In the genomic region with DNA sequence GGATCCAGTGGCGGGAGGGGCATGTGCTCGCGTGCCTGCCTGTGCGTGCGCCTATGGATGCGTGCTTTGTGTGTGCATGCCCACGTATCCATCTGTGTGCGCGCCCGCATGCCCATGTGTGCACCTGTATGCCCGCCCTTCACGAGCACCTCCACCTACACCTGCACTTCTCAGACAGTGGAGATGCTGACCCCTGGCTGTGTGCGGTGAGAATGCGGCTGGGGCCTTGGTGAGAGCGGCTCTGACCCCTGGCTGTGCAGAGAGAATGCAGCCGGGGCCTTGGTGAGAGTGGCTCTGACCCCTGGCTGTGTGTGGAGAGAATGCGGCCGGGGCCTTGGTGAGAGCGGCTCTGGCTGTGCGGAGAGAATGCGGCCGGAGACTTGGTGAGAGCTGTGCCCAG, we compare ENCODE assay signal across 14 cellular contexts. TPM values are rescaled to one million over a fixed set of nuclear protein-coding genes. Genes with fewer than 3 reads are reported as not detected.
DNase-seq lines count a peak whose midpoint lies in the region; ATAC-seq and TF ChIP-seq lines count a peak whose summit lies in the region.
"Had no signal": no experiment of that assay in that cellular context is flagged by ENCODE, and none has a peak within 500 bp of the region (broad histone marks: within the 10 kb centered on the region; RNA-seq: fewer than 3 reads in every experiment).

No MANE protein-coding gene starts in this region.

- H3K36me3 ChIP-seq in NT2/D1 (ENCODE audit: insufficient read depth, insufficient read length, low read length), result peaks cover 63% of the 10 kb centered on the region
- peaks cover 0 to 9% of the 10 kb centered on the region in 2 donors for H3K36me3 ChIP-seq in adrenal gland (replicated peaks in 1 of 2)

- peak overlapping the region; percentile 51 for H3K27ac Mint-ChIP-seq in activated naive CD8-positive, alpha-beta T cell treated with anti-CD3 and anti-CD28 coated beads, Interleukin-2, amount 10 ng/mL, durations not matched to agents 7 days and 5 days
- no peak overlapping the region for H3K27ac Mint-ChIP-seq in activated naive CD8-positive, alpha-beta T cell treated with anti-CD3 and anti-CD28 coated beads, Interleukin-2, amount 50 U/mL, for 24 hours
- H3K27ac Mint-ChIP-seq in type B pancreatic cell, result no peak overlapping the region
- H3K27ac Mint-ChIP-seq: stimulated activated memory B cell treated with anti-CD40 and anti-IgM and Interleukin-4, amounts not matched to agents 10 μg/mL and 1 μg/mL and 100 μg/mL, for 72 hours had no signal

- TF ChIP-seq CTCF in fibroblast of villous mesenchyme (IDR thresholded peaks at IDR 0.05; ENCODE audit: insufficient read depth, low read depth, low read length) (peak; percentile 13), type B pancreatic cell (conservative IDR thresholded peaks at IDR 0.05) (peak; percentile 59), adrenal gland (IDR thresholded peaks at IDR 0.05) (no peak)

- H3K27ac ChIP-seq in adrenal gland, result no peak overlapping the region
- H3K27ac ChIP-seq: HL-60, neutrophil, Peyer's patch had no signal

- H3K27me3 Mint-ChIP-seq in activated naive CD8-positive, alpha-beta T cell treated with anti-CD3 and anti-CD28 coated beads, Interleukin-2, amount 10 ng/mL, durations not matched to agents 7 days and 5 days, result no peaks in the 10 kb centered on the region
- no peaks in the 10 kb centered on the region for H3K27me3 Mint-ChIP-seq in activated naive CD8-positive, alpha-beta T cell treated with anti-CD3 and anti-CD28 coated beads, Interleukin-2, amount 50 U/mL, for 24 hours
- H3K27me3 Mint-ChIP-seq in type B pancreatic cell, result no peaks in the 10 kb centered on the region
- H3K27me3 Mint-ChIP-seq: stimulated activated memory B cell treated with anti-CD40 and anti-IgM and Interleukin-4, amounts not matched to agents 10 μg/mL and 1 μg/mL and 100 μg/mL, for 72 hours had no signal

- POLR2A ChIA-PET in activated naive CD8-positive, alpha-beta T cell treated with anti-CD3 and anti-CD28 coated beads, Interleukin-2, amount 10 ng/mL, durations not matched to agents 7 days and 5 days (lab: Charles Lee), result no interaction called here

- WGBS in adrenal gland, 4 donors, result 70 to 94% (median 93%) methylated on average over 8 to 22 of the region's 22 CpGs

- H3K4me1 ChIP-seq in NT2/D1 (ENCODE audit: insufficient read depth, insufficient read length) (peaks cover 21% of the 10 kb centered on the region), adrenal gland (replicated peaks in 1 of 2) (no peaks in the 10 kb centered on the region)
- H3K4me1 ChIP-seq: Peyer's patch had no signal

- DNase-seq in activated naive CD8-positive, alpha-beta T cell treated with anti-CD3 and anti-CD28 coated beads, Interleukin-2, amount 10 ng/mL, durations not matched to agents 7 days and 5 days, result no peak
- DNase-seq in activated naive CD8-positive, alpha-beta T cell treated with anti-CD3 and anti-CD28 coated beads, Interleukin-2, amount 50 U/mL, for 24 hours, result no peak
- peak; percentile 50 for DNase-seq in NT2/D1 (ENCODE audit: low read depth, low spot score)
- DNase-seq in fibroblast of villous mesenchyme (ENCODE audit: low read depth), result no peak
- no peak for DNase-seq in type B pancreatic cell (ENCODE audit: extremely low spot score, unreplicated experiment)
- no peak for DNase-seq in adrenal gland
- DNase-seq: activated T-cell treated with anti-CD3 and anti-CD28 coated beads, Interleukin-2, amount 50 U/mL, for 1 hour; NCI-H187 treated with DMSO at 0.1 percent for 48 hours; Peyer's patch had no signal

- H3K9me3 ChIP-seq in NT2/D1 (ENCODE audit: insufficient read depth, low read length), result no peaks in the 10 kb centered on the region
- H3K9me3 ChIP-seq in adrenal gland (replicated peaks in 1 of 3), result no peaks in the 10 kb centered on the region
- H3K9me3 ChIP-seq: neutrophil, Peyer's patch had no signal

- ATAC-seq in activated naive CD8-positive, alpha-beta T cell treated with anti-CD3 and anti-CD28 coated beads, Interleukin-2, amount 10 ng/mL, durations not matched to agents 7 days and 5 days (ENCODE audit: low read depth), result no peak
- no peak for ATAC-seq in activated naive CD8-positive, alpha-beta T cell treated with anti-CD3 and anti-CD28 coated beads, Interleukin-2, amount 50 U/mL, for 24 hours
- ATAC-seq in HG02763 (IDR thresholded peaks at IDR 0.05; ENCODE audit: unreplicated experiment), result no peak
- no peak for ATAC-seq in HG03354 (IDR thresholded peaks at IDR 0.05; ENCODE audit: poor library complexity, severe bottlenecking, unreplicated experiment)
- ATAC-seq: stimulated activated memory B cell treated with anti-CD40 and anti-IgM and Interleukin-4, amounts not matched to agents 10 μg/mL and 1 μg/mL and 100 μg/mL, for 72 hours had no signal

- no peak overlapping the region for H3K9ac ChIP-seq in NT2/D1 (ENCODE audit: insufficient read length, low read depth)

- intact Hi-C loops in adrenal gland (cut with DNase I), result no loop called here

- no peaks in the 10 kb centered on the region for H3K27me3 ChIP-seq in NT2/D1 (ENCODE audit: insufficient read depth, insufficient read length)
- H3K27me3 ChIP-seq in adrenal gland, result no peaks in the 10 kb centered on the region
- H3K27me3 ChIP-seq: neutrophil, Peyer's patch had no signal

- no peak overlapping the region for H3K4me3 ChIP-seq in NT2/D1 (ENCODE audit: insufficient read length, low read depth)
- no peak overlapping the region for H3K4me3 ChIP-seq in fibroblast of villous mesenchyme (ENCODE audit: low read depth, low read length)
- H3K4me3 ChIP-seq in adrenal gland, result no peak overlapping the region
- H3K4me3 ChIP-seq: Peyer's patch had no signal

- H3K9me3 Mint-ChIP-seq in activated naive CD8-positive, alpha-beta T cell treated with anti-CD3 and anti-CD28 coated beads, Interleukin-2, amount 10 ng/mL, durations not matched to agents 7 days and 5 days, result no peaks in the 10 kb centered on the region
- H3K9me3 Mint-ChIP-seq in activated naive CD8-positive, alpha-beta T cell treated with anti-CD3 and anti-CD28 coated beads, Interleukin-2, amount 50 U/mL, for 24 hours, result no peaks in the 10 kb centered on the region
- no peaks in the 10 kb centered on the region for H3K9me3 Mint-ChIP-seq in type B pancreatic cell
- H3K9me3 Mint-ChIP-seq: stimulated activated memory B cell treated with anti-CD40 and anti-IgM and Interleukin-4, amounts not matched to agents 10 μg/mL and 1 μg/mL and 100 μg/mL, for 72 hours had no signal

- peaks cover 9% of the 10 kb centered on the region for H3K36me3 Mint-ChIP-seq in activated naive CD8-positive, alpha-beta T cell treated with anti-CD3 and anti-CD28 coated beads, Interleukin-2, amount 10 ng/mL, durations not matched to agents 7 days and 5 days
- H3K36me3 Mint-ChIP-seq in activated naive CD8-positive, alpha-beta T cell treated with anti-CD3 and anti-CD28 coated beads, Interleukin-2, amount 50 U/mL, for 24 hours (ENCODE audit: low read depth), result peaks cover 12% of the 10 kb centered on the region
- peaks cover 4% of the 10 kb centered on the region for H3K36me3 Mint-ChIP-seq in type B pancreatic cell

- TF ChIP-seq POLR2A in adrenal gland (IDR thresholded peaks at IDR 0.05), result no peak

- H3K4me3 Mint-ChIP-seq in activated naive CD8-positive, alpha-beta T cell treated with anti-CD3 and anti-CD28 coated beads, Interleukin-2, amount 10 ng/mL, durations not matched to agents 7 days and 5 days, result no peak overlapping the region
- H3K4me3 Mint-ChIP-seq in activated naive CD8-positive, alpha-beta T cell treated with anti-CD3 and anti-CD28 coated beads, Interleukin-2, amount 50 U/mL, for 24 hours, result no peak overlapping the region
- no peak overlapping the region for H3K4me3 Mint-ChIP-seq in type B pancreatic cell
- H3K4me3 Mint-ChIP-seq: stimulated activated memory B cell treated with anti-CD40 and anti-IgM and Interleukin-4, amounts not matched to agents 10 μg/mL and 1 μg/mL and 100 μg/mL, for 72 hours had no signal

- H3K4me1 Mint-ChIP-seq in activated naive CD8-positive, alpha-beta T cell treated with anti-CD3 and anti-CD28 coated beads, Interleukin-2, amount 10 ng/mL, durations not matched to agents 7 days and 5 days, result peaks cover 15% of the 10 kb centered on the region
- H3K4me1 Mint-ChIP-seq in activated naive CD8-positive, alpha-beta T cell treated with anti-CD3 and anti-CD28 coated beads, Interleukin-2, amount 50 U/mL, for 24 hours, result peaks cover 32% of the 10 kb centered on the region
- peaks cover 4% of the 10 kb centered on the region for H3K4me1 Mint-ChIP-seq in type B pancreatic cell (ENCODE audit: unreplicated experiment)

RNA-seq across cellular contexts. Expression of gene AXIN1, which starts 33.9 kb away (rescaled TPM):
- 10 to 100 TPM; 30.9 to 32.5 TPM for total RNA-seq in activated naive CD8-positive, alpha-beta T cell treated with anti-CD3 and anti-CD28 coated beads, Interleukin-2, amount 10 ng/mL, durations not matched to agents 7 days and 5 days
- total RNA-seq in fibroblast of villous mesenchyme (14.5 and 16.4 TPM in 2 replicates), type B pancreatic cell (ENCODE audit: low replicate concordance) (30.6 and 31.8 TPM in 2 replicates), adrenal gland (10 to 100 TPM; 13.7 to 22.4 (median 20.4) TPM)
- 10 to 100 TPM in 2 of 3 donors, 1 to 10 TPM in 1; 5.6 to 16.3 (median 13.8) TPM for polyA plus RNA-seq in adrenal gland

RNA-seq across cellular contexts. Expression of gene PDIA2, which starts 35.7 kb away (rescaled TPM):
- total RNA-seq in activated naive CD8-positive, alpha-beta T cell treated with anti-CD3 and anti-CD28 coated beads, Interleukin-2, amount 10 ng/mL, durations not matched to agents 7 days and 5 days, result under 1 TPM in 1 of 2 experiments, not detected in 1; 0.31 TPM
- under 0.01 and 0.43 TPM in 2 replicates for total RNA-seq in fibroblast of villous mesenchyme
- total RNA-seq in type B pancreatic cell (ENCODE audit: low replicate concordance), result 1.0 and 1.6 TPM in 2 replicates
- under 1 TPM in 5 of 8 donors, not detected in 3; 0.28 to 0.95 (median 0.39) TPM for total RNA-seq in adrenal gland
- 1 to 10 TPM in 2 of 3 donors, not detected in 1; 2.6 to 9.7 TPM for polyA plus RNA-seq in adrenal gland

RNA-seq across cellular contexts. Expression of gene ARHGDIG, which starts 38.2 kb away (rescaled TPM):
- total RNA-seq in activated naive CD8-positive, alpha-beta T cell treated with anti-CD3 and anti-CD28 coated beads, Interleukin-2, amount 10 ng/mL, durations not matched to agents 7 days and 5 days, result not detected
- 0.32 TPM in 1 of 2 replicates, not detected in the other for total RNA-seq in fibroblast of villous mesenchyme
- total RNA-seq in type B pancreatic cell (ENCODE audit: low replicate concordance), result 2.5 and 5.0 TPM in 2 replicates
- 1 to 10 TPM in 1 of 8 donors, under 1 TPM in 4, not detected in 3; 0.23 to 1.6 (median 0.41) TPM for total RNA-seq in adrenal gland
- 1 to 10 TPM in 2 of 3 donors, under 1 TPM in 1; 0.40 to 3.5 (median 1.3) TPM for polyA plus RNA-seq in adrenal gland

RNA-seq across cellular contexts. Expression of gene RGS11, which starts 42.9 kb away (rescaled TPM):
- total RNA-seq in activated naive CD8-positive, alpha-beta T cell treated with anti-CD3 and anti-CD28 coated beads, Interleukin-2, amount 10 ng/mL, durations not matched to agents 7 days and 5 days, result not detected
- total RNA-seq in fibroblast of villous mesenchyme (0.64 and 0.86 TPM in 2 replicates), type B pancreatic cell (ENCODE audit: low replicate concordance) (6.6 and 8.8 TPM in 2 replicates), adrenal gland (10 to 100 TPM in 1 of 8 donors, 1 to 10 TPM in 7; 2.1 to 51.1 (median 6.1) TPM)
- polyA plus RNA-seq in adrenal gland, result 10 to 100 TPM in 2 of 3 donors, 1 to 10 TPM in 1; 1.4 to 98.6 (median 34.9) TPM

RNA-seq across cellular contexts. Expression of gene MRPL28, which starts 51.7 kb away (rescaled TPM):
- 10 to 100 TPM; 64.4 to 67.5 TPM for total RNA-seq in activated naive CD8-positive, alpha-beta T cell treated with anti-CD3 and anti-CD28 coated beads, Interleukin-2, amount 10 ng/mL, durations not matched to agents 7 days and 5 days
- total RNA-seq in fibroblast of villous mesenchyme, result 80.3 and 86.7 TPM in 2 replicates
- 69.6 and 75.3 TPM in 2 replicates for total RNA-seq in type B pancreatic cell (ENCODE audit: low replicate concordance)
- total RNA-seq in adrenal gland, result 100 to 1,000 TPM in 3 of 8 donors, 10 to 100 TPM in 5; 65.2 to 132 (median 81.4) TPM
- 100 to 1,000 TPM in 2 of 3 donors, 10 to 100 TPM in 1; 42.9 to 155 (median 123) TPM for polyA plus RNA-seq in adrenal gland

Comparison
In these comparisons a context has a peak if more than half of its experiments do, and no peak if none do; other contexts are left out.
1. CTCF ChIP-seq: peak in fibroblast of villous mesenchyme (single experiment) and type B pancreatic cell (single experiment); none in adrenal gland (0 of 6).